8 cellular contexts compared by ENCODE assay signal in the genomic region with DNA sequence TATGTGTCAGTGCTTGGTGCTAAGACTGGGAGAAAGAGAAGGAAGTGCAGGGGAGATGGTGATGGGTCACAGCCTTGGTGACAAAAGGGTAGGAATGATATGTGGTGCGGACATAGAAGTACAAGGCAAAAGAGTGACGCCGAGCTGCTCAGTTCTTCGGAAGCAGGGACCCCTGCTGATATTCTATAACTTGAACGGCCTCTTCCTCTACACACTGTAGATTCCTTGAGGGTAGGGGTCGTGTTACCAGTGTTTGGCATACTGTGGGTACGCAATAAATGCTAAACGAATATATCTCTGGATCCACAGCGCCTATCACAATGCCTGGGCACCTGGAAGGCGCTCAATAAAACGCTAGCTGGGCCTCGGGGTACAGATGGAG. TPM values are rescaled to one million over a fixed set of nuclear protein-coding genes. Genes with fewer than 3 reads are reported as not detected.
DNase-seq lines count a peak whose midpoint lies in the region; ATAC-seq and TF ChIP-seq lines count a peak whose summit lies in the region.

No MANE protein-coding gene starts in this region.

- intact Hi-C loops in Right ventricle myocardium superior (cut with DNase I) = no loop called here
- intact Hi-C loops in right lobe of liver (cut with DNase I) = no loop called here
- intact Hi-C loops in vagina (cut with DNase I) = no loop called here

- H3K4me3 ChIP-seq in cardiac muscle cell = peak overlapping the region; percentile 58
- H3K4me3 ChIP-seq in astrocyte of the spinal cord (ENCODE audit: low read depth, low read length) = peak overlapping the region; percentile 81
- H3K4me3 ChIP-seq in right lobe of liver = peak overlapping the region; percentile 74 to 84 (median 80)
- H3K4me3 ChIP-seq in vagina = peak overlapping the region; percentile 90 to 94

- TF ChIP-seq CTCF in cardiac muscle cell (IDR thresholded peaks at IDR 0.05; ENCODE audit: low read depth, low read length) (no peak), astrocyte of the spinal cord (IDR thresholded peaks at IDR 0.05; ENCODE audit: low read depth, low read length) (no peak), right lobe of liver (IDR thresholded peaks at IDR 0.05) (no peak), vagina (IDR thresholded peaks at IDR 0.05) (no peak), GM13976 (IDR thresholded peaks at IDR 0.05; ENCODE audit: borderline replicate concordance, control extremely low read depth, extremely low read depth, insufficient read depth, missing control alignments) (no peak)

- TF ChIP-seq POLR2A in right lobe of liver (IDR thresholded peaks at IDR 0.05) (no peak), vagina (IDR thresholded peaks at IDR 0.05) (no peak)

- H3K27ac ChIP-seq in cardiac muscle cell (peak overlapping the region; percentile 93), right lobe of liver (peak overlapping the region; percentile 71 to 90 (median 78)), vagina (peak overlapping the region; percentile 82)

- ATAC-seq in Right ventricle myocardium superior (ENCODE audit: poor library complexity) = no peak
- ATAC-seq in right lobe of liver = peak; percentile 2 to 10 (median 6)
- ATAC-seq in HG02623 (IDR thresholded peaks at IDR 0.05; ENCODE audit: unreplicated experiment) = no peak

- H3K36me3 ChIP-seq in cardiac muscle cell = no peaks in the 10 kb centered on the region
- H3K36me3 ChIP-seq in right lobe of liver = no peaks in the 10 kb centered on the region
- no peaks in the 10 kb centered on the region for H3K36me3 ChIP-seq in vagina

- in situ Hi-C loops in astrocyte of the spinal cord (cut with HindIII; ENCODE audit: low sequenced_read_pairs) = no loop called here
- in situ Hi-C loops in GM13976 (cut with MboI; ENCODE audit: low sequenced_read_pairs, unreplicated experiment) = no loop called here

- H3K4me1 ChIP-seq in cardiac muscle cell (ENCODE audit: low read depth) (peaks cover 7% of the 10 kb centered on the region), right lobe of liver (peaks cover 0 to 15% (median 0%) of the 10 kb centered on the region in 4 donors), vagina (peaks cover 19% of the 10 kb centered on the region)

- H3K27me3 ChIP-seq in cardiac muscle cell (no peaks in the 10 kb centered on the region), right lobe of liver (no peaks in the 10 kb centered on the region), vagina (no peaks in the 10 kb centered on the region)

- 0% methylated on average over 5 of the region's 12 CpGs for WGBS in right lobe of liver (ENCODE audit: insufficient coverage, low coverage, low lambda C conversion rate, missing lambda C conversion rate)

- H3K9me3 ChIP-seq in cardiac muscle cell (ENCODE audit: low read depth) (no peaks in the 10 kb centered on the region), right lobe of liver (no peaks in the 10 kb centered on the region), vagina (no peaks in the 10 kb centered on the region)

- DNase-seq in cardiac muscle cell (ENCODE audit: low read depth in 1 of 2, low spot score in 1 of 2) (peak in 1 of 2 donors; percentile 13), Right ventricle myocardium superior (no peak), astrocyte of the spinal cord (ENCODE audit: low read depth, low spot score) (no peak), right lobe of liver (no peak), vagina (ENCODE audit: extremely low spot score in 2 of 2) (no peak), activated gamma-delta T cell (lab: John Stamatoyannopoulos, UW) (no peak), GM13976 (ENCODE audit: low spot score) (no peak)

RNA-seq across cellular contexts. Expression of a gene that starts 0.5 kb away (rescaled TPM):
- total RNA-seq in cardiac muscle cell = 4.8 and 5.8 TPM in 2 replicates
- 9.1 and 9.3 TPM in 2 replicates for polyA plus RNA-seq in cardiac muscle cell
- total RNA-seq in Right ventricle myocardium superior = 33.2 TPM
- 10 to 100 TPM in 4 of 6 experiments, 1 to 10 TPM in 2; 5.1 to 32.5 (median 18.2) TPM for total RNA-seq in right lobe of liver
- 7.4 TPM for total RNA-seq in vagina

RNA-seq across cellular contexts. Expression of a gene that starts 16.9 kb away (rescaled TPM):
- total RNA-seq in cardiac muscle cell (34.2 and 36.1 TPM in 2 replicates), Right ventricle myocardium superior (41.5 TPM), right lobe of liver (10 to 100 TPM; 12.5 to 20.1 (median 14.7) TPM), vagina (14.5 TPM)
- polyA plus RNA-seq in cardiac muscle cell = 40.5 and 45.0 TPM in 2 replicates

Comparison
In these comparisons a context has a peak if more than half of its experiments do, and no peak if none do; other contexts are left out.
1. ATAC-seq: peak in right lobe of liver (4 of 4); none in Right ventricle myocardium superior (single experiment) and HG02623 (single experiment).
2. Peak in every context shown above with its lines, with median percentiles within 50 percentile points of each other: H3K27ac ChIP-seq and H3K4me3 ChIP-seq.